ENCODE assay signal across 23 cellular contexts in genomic region chr5:85717203-85717563, GRCh38.
A peak's percentile ranks its signal among the peaks of the same experiment; 100 is the strongest.
DNase-seq lines count a peak whose midpoint lies in the region; ATAC-seq, FAIRE-seq and TF ChIP-seq lines count a peak whose summit lies in the region.
"Had no signal": no experiment of that assay in that cellular context is flagged by ENCODE, and none has a peak within 500 bp of the region (broad histone marks: within the 10 kb centered on the region; RNA-seq: fewer than 3 reads in every experiment).

No MANE protein-coding gene starts in this region.

- H3K4me1 ChIP-seq in liver (ENCODE audit: control insufficient read depth in 4 of 4, insufficient read depth in 4 of 4, low read length in 3 of 4) (peaks cover 0 to 12% (median 3%) of the 10 kb centered on the region in 4 donors), HepG2 (ENCODE audit: insufficient read depth, low read length) (no peaks in the 10 kb centered on the region), GM12878 (ENCODE audit: control insufficient read depth, insufficient read depth, low read length) (no peaks in the 10 kb centered on the region), body of pancreas (no peaks in the 10 kb centered on the region), HAP-1 (no peaks in the 10 kb centered on the region)
- H3K4me1 ChIP-seq: A549; BLaER1 treated with 17β-estradiol and CSF1 and Interleukin-3, amounts not matched to agents 10 nM and 100 nM; Caco-2 had no signal

- H3K9ac ChIP-seq in liver (ENCODE audit: low read depth in 1 of 2, low read length in 2 of 2) = peak overlapping the region in 1 of 2 donors; percentile 42
- no peak overlapping the region for H3K9ac ChIP-seq in HepG2 (ENCODE audit: insufficient read depth, low read depth, low read length)
- H3K9ac ChIP-seq in GM12878 (ENCODE audit: control insufficient read depth, insufficient read depth, low read length) = no peak overlapping the region
- H3K9ac ChIP-seq: BLaER1 treated with 17β-estradiol and CSF1 and Interleukin-3, amounts not matched to agents 10 nM and 100 nM had no signal

- no TSS peak for BruUV-seq in HepG2 (replicated peaks; lab: Mats Ljungman, UMichigan)
- no TSS peak for BruUV-seq in GM12878 (replicated peaks; lab: Mats Ljungman, UMichigan)

- peak overlapping the region; percentile 85 to 95 for H3K27ac ChIP-seq in liver (ENCODE audit: low read depth in 1 of 2, low read length in 2 of 2)
- H3K27ac ChIP-seq in HepG2 (ENCODE audit: extremely low read length, insufficient read depth, low read length) = no peak overlapping the region
- H3K27ac ChIP-seq in GM12878 (ENCODE audit: control insufficient read depth, insufficient read depth) = no peak overlapping the region
- H3K27ac ChIP-seq in body of pancreas = no peak overlapping the region
- H3K27ac ChIP-seq: 22Rv1; A549; BLaER1 treated with 17β-estradiol and CSF1 and Interleukin-3, amounts not matched to agents 10 nM and 100 nM; C4-2B had no signal

- TF ChIP-seq POLR2A in HepG2 (IDR thresholded peaks at IDR 0.05; ENCODE audit: insufficient read depth in 1 of 2, low read depth in 2 of 2, low read length in 2 of 2) = no peak
- TF ChIP-seq POLR2A in GM12878 (IDR thresholded peaks at IDR 0.05; ENCODE audit: low read depth, low read length) = no peak
- no peak for TF ChIP-seq POLR2A in body of pancreas (IDR thresholded peaks at IDR 0.05)

- ATAC-seq in HepG2 (no peak), GM12878 (peak; percentile 40; the same call in 1 of the 3 replicates), left lobe of liver (peak; percentile 60), body of pancreas (no peak), GM18858 (IDR thresholded peaks at IDR 0.05; ENCODE audit: unreplicated experiment) (no peak)
- ATAC-seq: A549; CD8-positive, alpha-beta T cell had no signal

- H3K27me3 ChIP-seq in liver (ENCODE audit: control insufficient read depth in 4 of 4, insufficient read depth in 4 of 4, low read length in 3 of 4) (no peaks in the 10 kb centered on the region), HepG2 (ENCODE audit: control insufficient read depth in 1 of 2, insufficient read depth in 2 of 2, low read length in 2 of 2) (no peaks in the 10 kb centered on the region), GM12878 (replicated peaks in 1 of 2; ENCODE audit: control insufficient read depth in 2 of 2, insufficient read depth in 2 of 2, low read length in 1 of 2) (no peaks in the 10 kb centered on the region), body of pancreas (no peaks in the 10 kb centered on the region), HAP-1 (ENCODE audit: low read depth) (no peaks in the 10 kb centered on the region)
- H3K27me3 ChIP-seq: BLaER1 treated with 17β-estradiol and CSF1 and Interleukin-3, amounts not matched to agents 10 nM and 100 nM had no signal

- H4K20me1 ChIP-seq in HepG2 (ENCODE audit: insufficient read depth, low read length) = no peaks in the 10 kb centered on the region
- no peaks in the 10 kb centered on the region for H4K20me1 ChIP-seq in GM12878 (ENCODE audit: control insufficient read depth, insufficient read depth)
- H4K20me1 ChIP-seq: BLaER1 treated with 17β-estradiol and CSF1 and Interleukin-3, amounts not matched to agents 10 nM and 100 nM had no signal

- in situ Hi-C loops in HepG2 (cut with HindIII; ENCODE audit: extremely low pct_ligation_motif_present, low pct_unique_long_range_greater_than_20kb) (no loop called here), GM12878 (cut with MboI) (no loop called here), HAP-1 (cut with MboI; ENCODE audit: low sequenced_read_pairs) (no loop called here)

- H3K4me2 ChIP-seq in HepG2 (ENCODE audit: low read depth, low read length) (no peak overlapping the region), GM12878 (ENCODE audit: control insufficient read depth, insufficient read depth) (no peak overlapping the region)
- H3K4me2 ChIP-seq: A549; BLaER1 treated with 17β-estradiol and CSF1 and Interleukin-3, amounts not matched to agents 10 nM and 100 nM had no signal

- peak overlapping the region in 1 of 3 donors; percentile 8 for H3K4me3 ChIP-seq in liver (ENCODE audit: low read depth in 1 of 3, low read length in 3 of 3)
- no peak overlapping the region for H3K4me3 ChIP-seq in HepG2 (replicated peaks in 1 of 3; ENCODE audit: insufficient read depth in 1 of 3, low read depth in 2 of 3, low read length in 3 of 3)
- no peak overlapping the region for H3K4me3 ChIP-seq in GM12878
- no peak overlapping the region for H3K4me3 ChIP-seq in body of pancreas
- no peak overlapping the region for H3K4me3 ChIP-seq in HAP-1
- H3K4me3 ChIP-seq: A549; BLaER1 treated with 17β-estradiol and CSF1 and Interleukin-3, amounts not matched to agents 10 nM and 100 nM had no signal

- POLR2A ChIA-PET in HepG2 (lab: Yijun Ruan, JAX) = no interaction called here
- POLR2A ChIA-PET in GM12878 (lab: Charles Lee) = no interaction called here

- H3K79me2 ChIP-seq in HepG2 (ENCODE audit: insufficient read depth, low read length) = no peaks in the 10 kb centered on the region
- no peaks in the 10 kb centered on the region for H3K79me2 ChIP-seq in GM12878 (ENCODE audit: control insufficient read depth, insufficient read depth, low read length)

- H2AFZ ChIP-seq in HepG2 (ENCODE audit: low read length) (no peak overlapping the region), GM12878 (ENCODE audit: control insufficient read depth, low read depth, low read length) (no peak overlapping the region)

- TF ChIP-seq CTCF in liver (IDR thresholded peaks at IDR 0.05; ENCODE audit: low read depth, low read length, missing input control) = peak; percentile 0
- no peak for TF ChIP-seq CTCF in HepG2 (CRISPR knock-in tag; IDR thresholded peaks at IDR 0.05)
- no peak for TF ChIP-seq CTCF in GM12878 (IDR thresholded peaks at IDR 0.05 in 2 of 3, conservative IDR thresholded peaks at IDR 0.05 in 1 of 3; ENCODE audit: control insufficient read depth in 2 of 3, extremely low read depth in 1 of 3, insufficient read depth in 1 of 3, low read depth in 3 of 3, low read length in 3 of 3)
- TF ChIP-seq CTCF in body of pancreas (IDR thresholded peaks at IDR 0.05) = no peak

- SMC1A ChIA-PET in GM12878 (lab: Charles Lee; ENCODE audit: uncharacterized antibody, unreplicated experiment) = no interaction called here

- intact Hi-C loops in HepG2 (cut with micrococcal nuclease; ENCODE audit: unreplicated experiment) (no loop called here), GM12878 (cut with micrococcal nuclease; ENCODE audit: unreplicated experiment) (no loop called here), body of pancreas (cut with DNase I) (no loop called here)

- CTCF ChIA-PET in HepG2 (lab: Yijun Ruan, JAX; ENCODE audit: low intra/inter-chr PET ratio, low total read pairs) (no interaction called here), GM12878 (lab: Yijun Ruan, JAX) (no interaction called here)

- TF ChIP-seq EP300 in HepG2 (IDR thresholded peaks at IDR 0.05; ENCODE audit: low read depth in 2 of 2, low read length in 2 of 2) = no peak
- TF ChIP-seq EP300 in HepG2 (CRISPR knock-in tag; IDR thresholded peaks at IDR 0.05; ENCODE audit: borderline replicate concordance) = no peak
- TF ChIP-seq EP300 in GM12878 (IDR thresholded peaks at IDR 0.05; ENCODE audit: borderline replicate concordance in 1 of 2, control insufficient read depth in 1 of 2, low read depth in 2 of 2, low read length in 2 of 2) = no peak

- FAIRE-seq in HepG2 (lab: Jason Lieb, UNC) (no peak), GM12878 (lab: Jason Lieb, UNC) (no peak)
- FAIRE-seq: A549, D721Med, G401.6, GM12892, GM18507, GM19239 had no signal

- WGBS in liver = 50% methylated on average over 1 of the region's 1 CpG
- 23% methylated on average over 1 of the region's 1 CpG for WGBS in HepG2 (ENCODE audit: low lambda C conversion rate)
- WGBS in GM12878 (ENCODE audit: insufficient coverage, insufficient replicate concordance, low lambda C conversion rate, missing lambda C conversion rate) = 74% methylated on average over 1 of the region's 1 CpG
- WGBS in body of pancreas, 2 donors = 73 to 75% methylated on average over 1 of the region's 1 CpG

- no peaks in the 10 kb centered on the region for H3K9me3 ChIP-seq in liver (ENCODE audit: control insufficient read depth in 4 of 4, low read length in 3 of 4)
- H3K9me3 ChIP-seq in HepG2 (ENCODE audit: low read length) = no peaks in the 10 kb centered on the region
- no peaks in the 10 kb centered on the region for H3K9me3 ChIP-seq in GM12878 (replicated peaks; ENCODE audit: control insufficient read depth, insufficient read depth, low read length)
- no peaks in the 10 kb centered on the region for H3K9me3 ChIP-seq in body of pancreas
- H3K9me3 ChIP-seq in HAP-1 = no peaks in the 10 kb centered on the region
- H3K9me3 ChIP-seq: A549; BLaER1 treated with 17β-estradiol and CSF1 and Interleukin-3, amounts not matched to agents 10 nM and 100 nM; Caco-2 had no signal

- RAD21 ChIA-PET in GM12878 (lab: Charles Lee; ENCODE audit: unreplicated experiment) = no interaction called here

- H3K36me3 ChIP-seq in liver (ENCODE audit: control insufficient read depth in 4 of 4, insufficient read depth in 3 of 4, low read depth in 1 of 4, low read length in 3 of 4) = no peaks in the 10 kb centered on the region
- H3K36me3 ChIP-seq in HepG2 (replicated peaks in 1 of 2; ENCODE audit: control insufficient read depth in 1 of 2, insufficient read depth in 2 of 2, low read length in 2 of 2) = no peaks in the 10 kb centered on the region
- no peaks in the 10 kb centered on the region for H3K36me3 ChIP-seq in GM12878 (ENCODE audit: control insufficient read depth in 2 of 2, insufficient read depth in 2 of 2, low read length in 1 of 2)
- no peaks in the 10 kb centered on the region for H3K36me3 ChIP-seq in body of pancreas (replicated peaks in 1 of 2; ENCODE audit: insufficient read depth in 1 of 2, low read depth in 2 of 2)
- H3K36me3 ChIP-seq in HAP-1 (replicated peaks) = no peaks in the 10 kb centered on the region
- H3K36me3 ChIP-seq: BLaER1 treated with 17β-estradiol and CSF1 and Interleukin-3, amounts not matched to agents 10 nM and 100 nM had no signal

- no peak for DNase-seq in HepG2 (ENCODE audit: low spot score)
- no peak for DNase-seq in GM12878 (ENCODE audit: low read depth, low spot score)
- DNase-seq in left lobe of liver (ENCODE audit: low spot score) = peak; percentile 41
- DNase-seq in body of pancreas = no peak
- DNase-seq in HAP-1 (ENCODE audit: low spot score in 2 of 2) = no peak
- DNase-seq: AML-193; Caco-2; Calu3; CD4-positive, alpha-beta T cell; CD8-positive, alpha-beta T cell; DMS79 treated with DMSO at 0.1 percent for 48 hours; GF-D8 had no signal

- TF ChIP-seq RAD21 in liver (IDR thresholded peaks at IDR 0.05) (no peak), HepG2 (CRISPR knock-in tag; IDR thresholded peaks at IDR 0.05) (no peak), GM12878 (IDR thresholded peaks at IDR 0.05; ENCODE audit: insufficient read depth, low read depth, low read length) (no peak)

TF ChIP-seq in GM12878, 131 proteins besides CTCF, POLR2A, EP300 and RAD21 (continues in another document):
- TF ChIP-seq RELA (IDR thresholded peaks at IDR 0.05; ENCODE audit: borderline replicate concordance, partially characterized antibody) (no peak), RFX5 (IDR thresholded peaks at IDR 0.05; ENCODE audit: low read depth, low read length) (no peak), STAT1 (conservative IDR thresholded peaks at IDR 0.05) (no peak)

Comparison
In these comparisons a context has a peak if more than half of its experiments do, and no peak if none do; other contexts are left out.
1. H3K27ac ChIP-seq: peak in liver (2 of 2); none in HepG2 (single experiment), GM12878 (single experiment) and body of pancreas (0 of 4).
2. ATAC-seq: peak in GM12878 (single experiment) and left lobe of liver (single experiment); none in HepG2 (single experiment), body of pancreas (single experiment) and GM18858 (single experiment).